In genomic region chr13:39910041-39910440, GRCh38 we compare ENCODE assay signal across 17 cellular contexts.
DNase-seq lines count a peak whose midpoint lies in the region; ATAC-seq and TF ChIP-seq lines count a peak whose summit lies in the region.
"Had no signal": no experiment of that assay in that cellular context is flagged by ENCODE, and none has a peak within 500 bp of the region (broad histone marks: within the 10 kb centered on the region; RNA-seq: fewer than 3 reads in every experiment).

No MANE protein-coding gene starts in this region.

- no peaks in the 10 kb centered on the region for H4K20me1 ChIP-seq in Karpas-422 (ENCODE audit: insufficient read depth, low read depth, low read length)
- H4K20me1 ChIP-seq: BLaER1 treated with 17β-estradiol and CSF1 and Interleukin-3, amounts not matched to agents 10 nM and 100 nM had no signal

- H3K79me2 ChIP-seq in Karpas-422 (ENCODE audit: low read length): no peaks in the 10 kb centered on the region

- H3K4me3 Mint-ChIP-seq in stimulated activated naive B cell treated with anti-CD40 and anti-IgM and Interleukin-4, amounts not matched to agents 10 μg/mL and 1 μg/mL and 100 μg/mL, for 72 hours: no peak overlapping the region
- H3K4me3 Mint-ChIP-seq: CD8-positive, alpha-beta T cell; T-helper 17 cell had no signal

- H3K4me2 ChIP-seq in Karpas-422 (ENCODE audit: low read depth, low read length, poor library complexity, severe bottlenecking): peak overlapping the region; percentile 7
- H3K4me2 ChIP-seq: BLaER1 treated with 17β-estradiol and CSF1 and Interleukin-3, amounts not matched to agents 10 nM and 100 nM had no signal

- H3K4me1 Mint-ChIP-seq in stimulated activated naive B cell treated with anti-CD40 and anti-IgM and Interleukin-4, amounts not matched to agents 10 μg/mL and 1 μg/mL and 100 μg/mL, for 72 hours: peaks cover 12% of the 10 kb centered on the region in 2 donors
- H3K4me1 Mint-ChIP-seq: T-helper 17 cell had no signal

- no peak overlapping the region for H3K27ac ChIP-seq in Karpas-422 (ENCODE audit: low read length)
- H3K27ac ChIP-seq: BLaER1 treated with 17β-estradiol and CSF1 and Interleukin-3, amounts not matched to agents 10 nM and 100 nM; SJCRH30 had no signal

- peaks cover 17% of the 10 kb centered on the region for H3K4me1 ChIP-seq in Karpas-422 (ENCODE audit: low read length)
- H3K4me1 ChIP-seq: BLaER1 treated with 17β-estradiol and CSF1 and Interleukin-3, amounts not matched to agents 10 nM and 100 nM; SJCRH30 had no signal

- in situ Hi-C loops in GM13977 (cut with MboI; ENCODE audit: low pct_unique_long_range_greater_than_20kb, low sequenced_read_pairs, unreplicated experiment): no loop called here

- H3K9me3 ChIP-seq in Karpas-422 (ENCODE audit: low read length): no peaks in the 10 kb centered on the region
- H3K9me3 ChIP-seq: BLaER1 treated with 17β-estradiol and CSF1 and Interleukin-3, amounts not matched to agents 10 nM and 100 nM; MG63; SJCRH30 had no signal

- H3K4me3 ChIP-seq in Karpas-422 (ENCODE audit: low read length): no peak overlapping the region
- H3K4me3 ChIP-seq: BLaER1 treated with 17β-estradiol and CSF1 and Interleukin-3, amounts not matched to agents 10 nM and 100 nM; MG63; SJCRH30 had no signal

- peaks cover 0 to 5% of the 10 kb centered on the region in 2 donors for H3K9me3 Mint-ChIP-seq in stimulated activated naive B cell treated with anti-CD40 and anti-IgM and Interleukin-4, amounts not matched to agents 10 μg/mL and 1 μg/mL and 100 μg/mL, for 72 hours
- H3K9me3 Mint-ChIP-seq: CD8-positive, alpha-beta T cell had no signal

- no peak overlapping the region for H3K9ac ChIP-seq in Karpas-422 (ENCODE audit: low read length)
- H3K9ac ChIP-seq: BLaER1 treated with 17β-estradiol and CSF1 and Interleukin-3, amounts not matched to agents 10 nM and 100 nM had no signal

- no peak overlapping the region for H3K27ac Mint-ChIP-seq in stimulated activated naive B cell treated with anti-CD40 and anti-IgM and Interleukin-4, amounts not matched to agents 10 μg/mL and 1 μg/mL and 100 μg/mL, for 72 hours
- H3K27ac Mint-ChIP-seq: CD8-positive, alpha-beta T cell; T-helper 17 cell had no signal

- H3K36me3 ChIP-seq in Karpas-422 (ENCODE audit: insufficient read depth, low read length): no peaks in the 10 kb centered on the region
- H3K36me3 ChIP-seq: BLaER1 treated with 17β-estradiol and CSF1 and Interleukin-3, amounts not matched to agents 10 nM and 100 nM; MG63; SJCRH30 had no signal

- peaks cover 5 to 9% of the 10 kb centered on the region in 2 donors for H3K27me3 Mint-ChIP-seq in stimulated activated naive B cell treated with anti-CD40 and anti-IgM and Interleukin-4, amounts not matched to agents 10 μg/mL and 1 μg/mL and 100 μg/mL, for 72 hours

- H2AFZ ChIP-seq in Karpas-422 (ENCODE audit: low read length): peak overlapping the region; percentile 23; the same call in 1 of the 2 replicates

- peak; percentile 12 for DNase-seq in NCI-H2029 treated with DMSO at 0.1 percent for 48 hours (lab: John Stamatoyannopoulos, UW)
- DNase-seq in NCI-H2029 (lab: John Stamatoyannopoulos, UW): no peak
- peak; percentile 45 for DNase-seq in Karpas-422
- DNase-seq in SK-N-DZ (ENCODE audit: low spot score): peak; percentile 80
- no peak for DNase-seq in stimulated activated naive B cell treated with anti-CD40 and anti-IgM and Interleukin-4, amounts not matched to agents 10 μg/mL and 1 μg/mL and 100 μg/mL, for 72 hours
- DNase-seq in effector CD8-positive, alpha-beta T cell (lab: John Stamatoyannopoulos, UW): no peak
- DNase-seq in GM13977 (ENCODE audit: low spot score): no peak
- DNase-seq: 8988T; CD8-positive, alpha-beta T cell; MG63; NCI-H1436; NCI-H187 treated with DMSO at 0.1 percent for 48 hours; NK-92 treated with Interleukin-12 subunit alpha and Interleukin-12 subunit beta, amount 100 ng/mL, for 24 hours; SJCRH30; SW 1271; T-helper 17 cell had no signal

- TF ChIP-seq CTCF in GM13977 (IDR thresholded peaks at IDR 0.05; ENCODE audit: extremely low read depth, insufficient read depth, missing control alignments): no peak

- no peaks in the 10 kb centered on the region for H3K27me3 ChIP-seq in Karpas-422 (ENCODE audit: low read length)
- H3K27me3 ChIP-seq: BLaER1 treated with 17β-estradiol and CSF1 and Interleukin-3, amounts not matched to agents 10 nM and 100 nM; SJCRH30 had no signal

- peak; percentile 58 to 68 for ATAC-seq in stimulated activated naive B cell treated with anti-CD40 and anti-IgM and Interleukin-4, amounts not matched to agents 10 μg/mL and 1 μg/mL and 100 μg/mL, for 72 hours (replicated peaks)
- ATAC-seq: CD8-positive, alpha-beta T cell; T-helper 17 cell had no signal

- H3K9me2 ChIP-seq in Karpas-422 (replicated peaks; ENCODE audit: insufficient read depth, low read length): no peaks in the 10 kb centered on the region

- no peaks in the 10 kb centered on the region for H3K36me3 Mint-ChIP-seq in stimulated activated naive B cell treated with anti-CD40 and anti-IgM and Interleukin-4, amounts not matched to agents 10 μg/mL and 1 μg/mL and 100 μg/mL, for 72 hours
- H3K36me3 Mint-ChIP-seq: CD8-positive, alpha-beta T cell had no signal

Comparison
In these comparisons a context has a peak if more than half of its experiments do, and no peak if none do; other contexts are left out.
1. DNase-seq: peak in NCI-H2029 treated with DMSO at 0.1 percent for 48 hours (single experiment), Karpas-422 (single experiment) and SK-N-DZ (single experiment); none in NCI-H2029 (single experiment), stimulated activated naive B cell treated with anti-CD40 and anti-IgM and Interleukin-4, amounts not matched to agents 10 μg/mL and 1 μg/mL and 100 μg/mL, for 72 hours (single experiment), effector CD8-positive, alpha-beta T cell (single experiment) and GM13977 (single experiment).